22 cellular contexts compared by ENCODE assay signal in the genomic region with DNA sequence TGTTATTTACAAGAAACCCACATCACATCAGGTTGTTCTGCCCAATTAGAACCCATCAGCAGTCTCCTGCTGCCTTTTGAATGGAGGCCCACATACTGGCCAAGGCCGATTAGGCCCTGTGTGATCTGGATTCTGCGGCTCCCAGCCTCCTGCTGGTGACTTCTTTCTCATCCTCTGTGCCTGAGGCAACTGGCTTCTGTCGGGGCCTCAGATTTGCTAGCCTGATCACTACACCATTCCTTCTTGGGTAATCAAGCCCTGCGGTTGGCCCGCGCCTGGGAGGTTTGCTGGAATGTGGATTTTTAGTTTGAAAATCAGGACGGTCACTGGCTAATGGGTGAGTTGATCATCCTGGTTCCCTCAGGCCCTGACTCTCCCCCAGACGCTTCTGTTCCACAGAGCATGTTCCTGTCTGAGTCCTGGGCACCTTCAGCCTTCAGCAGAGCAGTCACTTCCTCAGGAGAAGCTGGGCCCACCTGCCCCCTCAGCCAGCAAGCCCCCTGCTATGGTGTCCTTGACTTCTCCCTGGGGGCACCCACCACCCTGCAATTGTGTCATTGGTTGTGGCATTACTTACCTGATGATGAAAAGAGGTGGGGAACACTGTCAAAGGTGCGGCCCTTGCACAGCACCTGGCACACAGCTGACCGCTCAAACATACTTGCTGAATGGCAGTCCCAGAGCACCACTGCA.
DNase-seq lines count a peak whose midpoint lies in the region; ATAC-seq, FAIRE-seq and TF ChIP-seq lines count a peak whose summit lies in the region.
"Had no signal": no experiment of that assay in that cellular context is flagged by ENCODE, and none has a peak within 500 bp of the region (broad histone marks: within the 10 kb centered on the region; RNA-seq: fewer than 3 reads in every experiment).

No MANE protein-coding gene starts in this region.

- no peak overlapping the region for H4K8ac ChIP-seq in neuronal stem cell (ENCODE audit: low read depth, low read length)

- no peak overlapping the region for H3K9ac ChIP-seq in neuronal stem cell (ENCODE audit: low read depth, low read length, poor library complexity)

- H4K20me1 ChIP-seq in GM23338 (replicated peaks; ENCODE audit: insufficient read depth), result no peaks in the 10 kb centered on the region

- no peak for FAIRE-seq in RCC 7860 (lab: Jason Lieb, UNC)

- H3K4ac ChIP-seq in neuronal stem cell (ENCODE audit: low read length), result no peak overlapping the region

- H3K4me1 ChIP-seq in GM23338 (ENCODE audit: insufficient read depth) (peaks cover 8% of the 10 kb centered on the region), neuronal stem cell (ENCODE audit: control insufficient read depth in 2 of 2, insufficient read depth in 1 of 2, low read depth in 1 of 2, low read length in 2 of 2) (no peaks in the 10 kb centered on the region), thyroid gland (no peaks in the 10 kb centered on the region)

- intact Hi-C loops in thyroid gland (cut with DNase I), result no loop called here
- intact Hi-C loops in activated naive CD4-positive, alpha-beta T cell treated with anti-CD3 and anti-CD28 coated beads for 36 hours (cut with micrococcal nuclease), result no loop called here

- H3K9me2 ChIP-seq in GM23338 (ENCODE audit: insufficient read depth), result no peaks in the 10 kb centered on the region; the same call in 1 of the 2 replicates

- TF ChIP-seq POLR2A in thyroid gland (IDR thresholded peaks at IDR 0.05), result no peak

- peaks cover 10% of the 10 kb centered on the region for H3K27me3 Mint-ChIP-seq in GM23338 (ENCODE audit: insufficient read depth, low read depth, poor library complexity)
- H3K27me3 Mint-ChIP-seq in WTC11 (ENCODE audit: low read depth), result no peaks in the 10 kb centered on the region; the same call in 1 of the 2 replicates
- no peaks in the 10 kb centered on the region for H3K27me3 Mint-ChIP-seq in activated naive CD4-positive, alpha-beta T cell treated with anti-CD3 and anti-CD28 coated beads for 36 hours (ENCODE audit: low read depth)

- H3K9me3 Mint-ChIP-seq in GM23338 (no peaks in the 10 kb centered on the region), WTC11 (peaks cover 3% of the 10 kb centered on the region)
- H3K9me3 Mint-ChIP-seq in activated naive CD4-positive, alpha-beta T cell treated with anti-CD3 and anti-CD28 coated beads for 36 hours, result no peaks in the 10 kb centered on the region

- no peaks in the 10 kb centered on the region for H3K79me2 ChIP-seq in GM23338 (replicated peaks; ENCODE audit: insufficient read depth)

- H2BK5ac ChIP-seq in neuronal stem cell (ENCODE audit: low read length), result no peak overlapping the region

- H3K14ac ChIP-seq in neuronal stem cell (ENCODE audit: low read length), result no peak overlapping the region

- CTCF ChIA-PET in WTC11 (lab: Charles Lee), result interaction anchor here (1.0 kb wide), 1 partner anchor 16 kb away, joined by 3 read pairs; no protein-coding TSS in a partner anchor
- CTCF ChIA-PET in activated naive CD4-positive, alpha-beta T cell treated with anti-CD3 and anti-CD28 coated beads for 36 hours (lab: Charles Lee), result no interaction called here

- peak; percentile 51 for DNase-seq in GM23338 (ENCODE audit: low spot score)
- peak; percentile 35 for DNase-seq in WTC11 (ENCODE audit: low spot score)
- peak; percentile 35 for DNase-seq in iPS-NIHi11 (ENCODE audit: low spot score)
- DNase-seq in neuronal stem cell (ENCODE audit: low spot score), result no peak
- no peak for DNase-seq in RCC 7860 (ENCODE audit: low spot score)
- DNase-seq in thyroid gland, result no peak
- DNase-seq in MV-4-11 (lab: John Stamatoyannopoulos, UW), result no peak
- DNase-seq in activated naive CD4-positive, alpha-beta T cell treated with anti-CD3 and anti-CD28 coated beads for 36 hours, result no peak
- DNase-seq: CD4-positive, CD25-positive, alpha-beta regulatory T cell; COR-L47; DMS 273 treated with DMSO at 0.1 percent for 48 hours; GDM1; GOT3; KG1; NCI-H1417; NCI-H187 treated with DMSO at 0.1 percent for 48 hours; NCI-H2227 treated with DMSO at 0.1 percent for 48 hours; NCI-H510A treated with DMSO at 0.1 percent for 48 hours; NCI-H82; OCI-M1; RPMI8226; SIG-M5 had no signal

- H3K23ac ChIP-seq in neuronal stem cell (ENCODE audit: low read depth, low read length, poor library complexity), result no peak overlapping the region

- H3K27ac ChIP-seq in GM23338 (ENCODE audit: low read depth), result no peak overlapping the region
- no peak overlapping the region for H3K27ac ChIP-seq in neuronal stem cell (replicated peaks; ENCODE audit: low read length)
- no peak overlapping the region for H3K27ac ChIP-seq in thyroid gland

- H2BK15ac ChIP-seq in neuronal stem cell (ENCODE audit: low read length), result no peak overlapping the region

- H3F3A ChIP-seq in GM23338 (replicated peaks; ENCODE audit: low read depth), result no peaks in the 10 kb centered on the region

- H2AK5ac ChIP-seq in neuronal stem cell (ENCODE audit: low read depth, low read length), result no peak overlapping the region

- ATAC-seq in GM23338 (peak; percentile 90), WTC11 (peak; percentile 92)

- H2BK120ac ChIP-seq in neuronal stem cell (ENCODE audit: low read depth, low read length), result no peak overlapping the region

- no peaks in the 10 kb centered on the region; the same call in 2 of the 3 replicates for H3K36me3 Mint-ChIP-seq in GM23338 (ENCODE audit: low read depth)
- H3K36me3 Mint-ChIP-seq in WTC11, result no peaks in the 10 kb centered on the region
- no peaks in the 10 kb centered on the region for H3K36me3 Mint-ChIP-seq in activated naive CD4-positive, alpha-beta T cell treated with anti-CD3 and anti-CD28 coated beads for 36 hours (ENCODE audit: low read depth)
- H3K36me3 Mint-ChIP-seq: CD4-positive, CD25-positive, alpha-beta regulatory T cell had no signal

- H3K27me3 ChIP-seq in GM23338 (ENCODE audit: insufficient read depth), result no peaks in the 10 kb centered on the region
- H3K27me3 ChIP-seq in neuronal stem cell (ENCODE audit: control insufficient read depth in 3 of 3, insufficient read depth in 3 of 3, low read depth in 1 of 3, low read length in 3 of 3), result peaks cover 0 to 2% (median 0%) of the 10 kb centered on the region in 3 experiments
- no peaks in the 10 kb centered on the region for H3K27me3 ChIP-seq in thyroid gland

- no peaks in the 10 kb centered on the region for H3K9me3 ChIP-seq in neuronal stem cell (replicated peaks in 1 of 2; ENCODE audit: control insufficient read depth in 2 of 2, insufficient read depth in 1 of 2, low read depth in 1 of 2, low read length in 2 of 2)
- H3K9me3 ChIP-seq in thyroid gland, result no peaks in the 10 kb centered on the region

- POLR2A ChIA-PET in WTC11 (lab: Charles Lee), result no interaction called here

- H4K91ac ChIP-seq in neuronal stem cell (ENCODE audit: low read depth, low read length, poor library complexity), result no peak overlapping the region

- 0 out of 4 replicates have a peak, but pooled peaks of 1 of the 2 experiments have one; percentile 10 for TF ChIP-seq CTCF in GM23338 (conservative IDR thresholded peaks at IDR 0.05; ENCODE audit: low read depth in 2 of 2)
- no peak for TF ChIP-seq CTCF in WTC11 (IDR thresholded peaks at IDR 0.05)
- no peak for TF ChIP-seq CTCF in thyroid gland (IDR thresholded peaks at IDR 0.05)

- no peak overlapping the region for H2BK12ac ChIP-seq in neuronal stem cell (ENCODE audit: low read length)

- H3K4me3 Mint-ChIP-seq in GM23338 (no peak overlapping the region), WTC11 (no peak overlapping the region)
- H3K4me3 Mint-ChIP-seq in activated naive CD4-positive, alpha-beta T cell treated with anti-CD3 and anti-CD28 coated beads for 36 hours, result no peak overlapping the region
- H3K4me3 Mint-ChIP-seq: CD4-positive, CD25-positive, alpha-beta regulatory T cell had no signal

- H3K4me1 Mint-ChIP-seq in GM23338 (no peaks in the 10 kb centered on the region), WTC11 (peaks cover 6% of the 10 kb centered on the region; the same call in 1 of the 2 replicates)
- no peaks in the 10 kb centered on the region for H3K4me1 Mint-ChIP-seq in activated naive CD4-positive, alpha-beta T cell treated with anti-CD3 and anti-CD28 coated beads for 36 hours (ENCODE audit: low read depth)
- H3K4me1 Mint-ChIP-seq: CD4-positive, CD25-positive, alpha-beta regulatory T cell had no signal

- WGBS in neuronal stem cell (ENCODE audit: extremely low coverage in 2 of 2, insufficient read length in 2 of 2, insufficient replicate concordance in 1 of 2), 2 donors, result no CpG with 5 or more reads among the region's 10 CpGs
- 87 to 92% methylated on average over 10 of the region's 10 CpGs for WGBS in thyroid gland, 2 donors

- H3K36me3 ChIP-seq in GM23338 (ENCODE audit: insufficient read depth) (no peaks in the 10 kb centered on the region), neuronal stem cell (replicated peaks in 1 of 2; ENCODE audit: control insufficient read depth in 2 of 2, insufficient read depth in 2 of 2, low read length in 2 of 2) (no peaks in the 10 kb centered on the region), thyroid gland (no peaks in the 10 kb centered on the region)

- H3K27ac Mint-ChIP-seq in GM23338 (no peak overlapping the region), WTC11 (no peak overlapping the region)
- no peak overlapping the region for H3K27ac Mint-ChIP-seq in activated naive CD4-positive, alpha-beta T cell treated with anti-CD3 and anti-CD28 coated beads for 36 hours
- H3K27ac Mint-ChIP-seq: CD4-positive, CD25-positive, alpha-beta regulatory T cell had no signal

- H3K4me3 ChIP-seq in GM23338 (no peak overlapping the region), neuronal stem cell (ENCODE audit: low read length in 2 of 2) (no peak overlapping the region), thyroid gland (replicated peaks in 1 of 3) (no peak overlapping the region)

- no peaks in the 10 kb centered on the region for H3K79me1 ChIP-seq in neuronal stem cell (ENCODE audit: low read depth, low read length)

- peak overlapping the region; percentile 18; the same call in 1 of the 2 replicates for H2AFZ ChIP-seq in GM23338
- H2AFZ ChIP-seq in neuronal stem cell (ENCODE audit: low read length), result peak overlapping the region; percentile 4

- no peak overlapping the region for H3K18ac ChIP-seq in neuronal stem cell (ENCODE audit: low read length)

- no peak overlapping the region for H3K4me2 ChIP-seq in GM23338
- H3K4me2 ChIP-seq in neuronal stem cell (ENCODE audit: insufficient read depth, low read length, poor library complexity, severe bottlenecking), result no peak overlapping the region

TF ChIP-seq in WTC11, 78 proteins besides CTCF, POLR2A, EP300 and RAD21:
- TF ChIP-seq TP53 (CRISPR knock-in tag; IDR thresholded peaks at IDR 0.05) (no peak), ZNF396 (CRISPR knock-in tag; IDR thresholded peaks at IDR 0.05; ENCODE audit: borderline replicate concordance) (no peak)
- TF ChIP-seq, protein P1, sequence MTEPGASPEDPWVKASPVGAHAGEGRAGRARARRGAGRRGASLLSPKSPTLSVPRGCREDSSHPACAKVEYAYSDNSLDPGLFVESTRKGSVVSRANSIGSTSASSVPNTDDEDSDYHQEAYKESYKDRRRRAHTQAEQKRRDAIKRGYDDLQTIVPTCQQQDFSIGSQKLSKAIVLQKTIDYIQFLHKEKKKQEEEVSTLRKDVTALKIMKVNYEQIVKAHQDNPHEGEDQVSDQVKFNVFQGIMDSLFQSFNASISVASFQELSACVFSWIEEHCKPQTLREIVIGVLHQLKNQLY (CRISPR knock-in tag; IDR thresholded peaks at IDR 0.05), result no peak

Comparison
In these comparisons a context has a peak if more than half of its experiments do, and no peak if none do; other contexts are left out.
1. DNase-seq: peak in GM23338 (single experiment), WTC11 (single experiment) and iPS-NIHi11 (single experiment); none in neuronal stem cell (single experiment), RCC 7860 (single experiment), thyroid gland (0 of 2), MV-4-11 (single experiment) and activated naive CD4-positive, alpha-beta T cell treated with anti-CD3 and anti-CD28 coated beads for 36 hours (single experiment).